ENCODE assay signal across 20 cellular contexts in the genomic region with DNA sequence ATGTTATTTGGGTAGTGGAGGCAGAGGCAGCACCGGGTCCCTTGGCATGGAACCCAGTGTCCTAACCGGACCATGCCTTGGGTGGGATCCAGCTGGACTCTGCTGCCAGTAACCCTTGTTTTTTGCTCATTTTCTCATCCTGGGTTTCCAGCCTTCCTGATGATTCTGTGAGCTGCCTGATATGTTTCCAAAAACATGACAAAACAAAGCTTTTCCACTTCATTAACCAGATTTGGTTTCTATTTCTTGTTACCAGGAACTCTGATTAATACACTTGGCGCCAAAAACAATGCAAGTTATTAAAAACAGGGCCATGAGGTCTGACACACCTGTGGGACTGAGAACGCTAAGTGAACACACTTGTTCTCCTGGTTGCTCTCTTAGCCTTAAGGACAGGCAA.
"Had no signal": no experiment of that assay in that cellular context is flagged by ENCODE, and none has a peak within 500 bp of the region (broad histone marks: within the 10 kb centered on the region; RNA-seq: fewer than 3 reads in every experiment).

No MANE protein-coding gene starts in this region.

- FAIRE-seq: endometrium, islet of Langerhans had no signal

- DNase-seq: activated B cell treated with CpG ODN at 0.5 μM for 24 hours; activated CD4-positive, alpha-beta T cell treated with anti-CD3 and anti-CD28 coated beads for 4 hours; activated CD4-positive, alpha-beta T cell treated with anti-CD3 and anti-CD28 coated beads, Interleukin-2, amount 50 U/mL, for 48 hours; activated CD8-positive, alpha-beta memory T cell treated with anti-CD3 and anti-CD28 coated beads, Interleukin-2, amount 50 U/mL, for 48 hours; activated naive CD4-positive, alpha-beta T cell treated with Interleukin-2 at 50 U/mL for 16 hours; activated naive CD8-positive, alpha-beta T cell treated with anti-CD3 and anti-CD28 coated beads for 36 hours; activated T-cell treated with anti-CD3 and anti-CD28 coated beads, Interleukin-2, amount 50 U/mL, for 4 hours; erythroblast; gastrocnemius medialis; left ventricle myocardium superior; midbrain; occipital lobe; stimulated activated CD4-positive, alpha-beta T cell treated with anti-CD3 and anti-CD28 coated beads, Interleukin-4, amount 100 ng/mL, for 24 hours; stimulated activated naive CD4-positive, alpha-beta T cell treated with Interleukin-2 at 50 U/mL for 16 hours; SW 1271; T-helper 17 cell had no signal

- H3K27ac ChIP-seq: gastrocnemius medialis, right atrium auricular region, thyroid gland had no signal

- H3K4me3 ChIP-seq: gastrocnemius medialis, right atrium auricular region, thyroid gland had no signal

- H3K9me3 ChIP-seq: gastrocnemius medialis, right atrium auricular region, thyroid gland had no signal

- H3K27me3 ChIP-seq: gastrocnemius medialis, right atrium auricular region, thyroid gland had no signal

- H3K4me1 ChIP-seq: gastrocnemius medialis, right atrium auricular region had no signal

- H3K36me3 ChIP-seq: gastrocnemius medialis, right atrium auricular region, thyroid gland had no signal
